9 cellular contexts compared by ENCODE assay signal in the genomic region with DNA sequence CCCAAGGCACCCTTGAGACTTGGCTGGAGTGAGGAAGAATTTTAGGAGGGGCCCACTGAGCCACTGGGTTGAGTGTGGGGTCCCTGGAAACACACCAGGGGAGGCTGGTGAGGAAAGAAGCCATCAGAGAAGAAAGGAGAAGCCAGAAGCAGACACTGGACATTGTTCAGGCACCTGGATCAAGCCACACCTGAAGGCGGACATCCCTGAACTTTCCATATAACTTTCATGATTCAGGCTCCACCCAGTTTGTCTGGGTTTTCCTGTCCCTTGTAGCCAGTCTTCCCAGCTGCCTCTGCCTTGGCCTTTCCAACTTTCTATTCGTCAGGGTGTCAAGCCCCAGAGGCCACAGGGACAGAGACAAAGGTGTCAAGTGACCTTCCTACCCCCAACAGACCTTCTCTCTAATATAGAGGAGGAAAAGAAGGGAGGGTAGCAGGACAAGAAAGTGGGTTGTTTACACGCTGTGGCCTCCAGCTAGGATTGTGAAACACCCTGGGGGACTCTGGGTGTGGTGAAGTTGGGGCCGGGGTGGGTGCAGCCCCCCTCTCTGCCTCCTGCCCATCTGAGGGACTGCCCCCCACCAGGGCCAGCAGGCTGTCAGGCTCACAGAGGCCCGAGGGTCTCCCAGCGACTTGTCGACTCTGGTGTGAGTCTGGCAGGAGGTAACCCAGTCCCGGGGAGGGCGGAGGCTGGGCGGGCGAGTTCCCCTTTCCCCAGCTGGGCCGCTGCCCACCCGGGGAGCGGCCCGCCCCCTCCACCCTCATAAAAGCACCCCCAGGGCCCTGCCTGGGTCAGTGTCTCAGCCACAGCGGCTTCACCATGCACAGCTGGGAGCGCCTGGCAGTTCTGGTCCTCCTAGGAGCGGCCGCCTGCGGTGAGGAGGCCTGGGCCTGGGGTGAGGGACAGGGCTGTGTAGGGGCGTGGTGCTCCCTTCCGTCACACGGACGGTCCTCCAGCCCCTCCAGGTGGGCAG. TPM values are rescaled to one million over a fixed set of nuclear protein-coding genes. Genes with fewer than 3 reads are reported as not detected.
DNase-seq lines count a peak whose midpoint lies in the region; ATAC-seq and TF ChIP-seq lines count a peak whose summit lies in the region.
"Had no signal": no experiment of that assay in that cellular context is flagged by ENCODE, and none has a peak within 500 bp of the region (broad histone marks: within the 10 kb centered on the region; RNA-seq: fewer than 3 reads in every experiment).

Gene CFD, plus strand, starts transcription at position 797 of the 976 bp plus-strand sequence. Its CDS starts 26 bp downstream, at position 823.

- no peaks in the 10 kb centered on the region for H3K4me1 Mint-ChIP-seq in Caco-2 (ENCODE audit: low read depth, unreplicated experiment)

- peak within 1 kb of the TSS; percentile 35; the same call in 1 of the 2 replicates for H3K9ac ChIP-seq in PC-3 (ENCODE audit: low read length)
- H3K9ac ChIP-seq in trophoblast cell (ENCODE audit: low read length), result no peak within 1 kb of the TSS

- no peak within 1 kb of the TSS for H3K23ac ChIP-seq in trophoblast cell (ENCODE audit: low read length)

- no peak within 1 kb of the TSS for H2BK5ac ChIP-seq in trophoblast cell (ENCODE audit: low read depth, low read length, poor library complexity)

- H3K9me2 ChIP-seq in PC-3 (replicated peaks; ENCODE audit: low read length), result no peaks in the 10 kb centered on the region

- H3K27me3 Mint-ChIP-seq in Caco-2 (ENCODE audit: insufficient read depth, unreplicated experiment), result no peaks in the 10 kb centered on the region

- H3K79me2 ChIP-seq in PC-3 (ENCODE audit: low read length) (no peaks in the 10 kb centered on the region), trophoblast cell (ENCODE audit: control insufficient read depth, insufficient read depth, low read length, poor library complexity) (no peaks in the 10 kb centered on the region)

- no peaks in the 10 kb centered on the region for H4K20me1 ChIP-seq in PC-3 (ENCODE audit: low read length)

- H3K4me3 ChIP-seq in Caco-2 (ENCODE audit: low read depth, low read length), result peak within 1 kb of the TSS; percentile 35
- H3K4me3 ChIP-seq in PC-3 (ENCODE audit: low read length), result peak within 1 kb of the TSS; percentile 69
- peak within 1 kb of the TSS; percentile 46 for H3K4me3 ChIP-seq in trophoblast cell (ENCODE audit: low read depth, low read length)

- no peaks in the 10 kb centered on the region for H3K9me3 Mint-ChIP-seq in Caco-2 (ENCODE audit: unreplicated experiment)

- no peak within 1 kb of the TSS for H4K12ac ChIP-seq in trophoblast cell (ENCODE audit: low read depth, low read length)

- no peak for TF ChIP-seq CTCF in Caco-2 (IDR thresholded peaks at IDR 0.05; ENCODE audit: insufficient read depth in 1 of 2, low read depth in 1 of 2, low read length in 1 of 2, severe bottlenecking in 1 of 2, unreplicated experiment in 1 of 2)
- TF ChIP-seq CTCF in PC-3 (conservative IDR thresholded peaks at IDR 0.05; ENCODE audit: low read depth, low read length), result no peak

- no peaks in the 10 kb centered on the region for H3K79me1 ChIP-seq in trophoblast cell (ENCODE audit: low read length)

- H3K36me3 ChIP-seq in Caco-2 (ENCODE audit: control insufficient read depth, insufficient read depth, low read length) (no peaks in the 10 kb centered on the region), PC-3 (ENCODE audit: low read depth, low read length) (no peaks in the 10 kb centered on the region), trophoblast cell (ENCODE audit: control insufficient read depth in 1 of 2, insufficient read depth in 2 of 2, low read length in 2 of 2) (no peaks in the 10 kb centered on the region)

- peak within 1 kb of the TSS; percentile 73 for H3K4me2 ChIP-seq in PC-3 (ENCODE audit: low read length)
- H3K4me2 ChIP-seq in trophoblast cell (ENCODE audit: low read length), result peak within 1 kb of the TSS; percentile 47

- no peak within 1 kb of the TSS for H4K8ac ChIP-seq in trophoblast cell (ENCODE audit: low read depth, low read length)

- intact Hi-C loops in Caco-2 (cut with micrococcal nuclease; ENCODE audit: unreplicated experiment), result no loop called here
- intact Hi-C loops in PC-3 (cut with micrococcal nuclease), result no loop called here
- intact Hi-C loops in Right ventricle myocardium superior (cut with DNase I), result loop anchor here (5.0 kb wide), 1 partner anchor 63 kb away; no protein-coding TSS in a partner anchor

- no TSS peak for BruUV-seq in Caco-2 (replicated peaks; lab: Mats Ljungman, UMichigan)
- no TSS peak for BruUV-seq in PC-3 (replicated peaks; lab: Mats Ljungman, UMichigan)

- POLR2A ChIA-PET in Caco-2 (lab: Charles Lee), result no interaction called here
- POLR2A ChIA-PET in PC-3 (lab: Charles Lee; ENCODE audit: unreplicated experiment), result interaction anchor here (0.5 kb wide), 1 partner anchor 144 kb away, joined by 3 read pairs; no protein-coding TSS in a partner anchor

- H3K27ac ChIP-seq in PC-3 (ENCODE audit: low read length), result no peak within 1 kb of the TSS
- H3K27ac ChIP-seq in trophoblast cell (ENCODE audit: low read depth, low read length), result no peak within 1 kb of the TSS

- no peak within 1 kb of the TSS for H3K27ac Mint-ChIP-seq in Caco-2 (ENCODE audit: unreplicated experiment)
- H3K27ac Mint-ChIP-seq: activated CD8-positive, alpha-beta T cell treated with anti-CD3 and anti-CD28 coated beads, Interleukin-2, amount 10 ng/mL, durations not matched to agents 7 days and 5 days had no signal

- H3K4ac ChIP-seq in trophoblast cell (ENCODE audit: low read depth, low read length), result no peak within 1 kb of the TSS

- DNase-seq in Caco-2, result no peak
- no peak for DNase-seq in PC-3
- DNase-seq in Right ventricle myocardium superior, result peak; percentile 90
- DNase-seq in trophoblast cell, result no peak
- DNase-seq in RPMI8226, result no peak
- DNase-seq in NCI-H2171 treated with DMSO at 0.1 percent for 48 hours (lab: John Stamatoyannopoulos, UW), result no peak
- no peak for DNase-seq in NCI-H82 (lab: John Stamatoyannopoulos, UW)
- DNase-seq: activated CD8-positive, alpha-beta T cell treated with anti-CD3 and anti-CD28 coated beads, Interleukin-2, amount 10 ng/mL, durations not matched to agents 7 days and 5 days had no signal

- no peak within 1 kb of the TSS for H2AK5ac ChIP-seq in trophoblast cell (ENCODE audit: low read length)

- H3K14ac ChIP-seq in trophoblast cell (ENCODE audit: low read length), result no peak within 1 kb of the TSS

- peak within 1 kb of the TSS; percentile 54 for H3K4me3 Mint-ChIP-seq in Caco-2 (ENCODE audit: unreplicated experiment)
- H3K4me3 Mint-ChIP-seq: activated CD8-positive, alpha-beta T cell treated with anti-CD3 and anti-CD28 coated beads, Interleukin-2, amount 10 ng/mL, durations not matched to agents 7 days and 5 days had no signal

- H2AFZ ChIP-seq in PC-3 (ENCODE audit: low read length) (peak within 1 kb of the TSS; percentile 63; the same call in 1 of the 2 replicates), trophoblast cell (ENCODE audit: insufficient read depth, low read length, poor library complexity) (peak within 1 kb of the TSS; percentile 27)

- no peaks in the 10 kb centered on the region for H3F3A ChIP-seq in PC-3 (ENCODE audit: low read length, unreplicated experiment)

- H3K9me3 ChIP-seq in Caco-2 (no peaks in the 10 kb centered on the region), PC-3 (ENCODE audit: low read length) (no peaks in the 10 kb centered on the region), trophoblast cell (ENCODE audit: insufficient read depth, low read depth, low read length) (peaks cover 16% of the 10 kb centered on the region)

- H3K18ac ChIP-seq in trophoblast cell (ENCODE audit: low read length), result no peak within 1 kb of the TSS

- ATAC-seq in PC-3 (no peak), Right ventricle myocardium superior (ENCODE audit: poor library complexity) (peak; percentile 73), GM21737 (IDR thresholded peaks at IDR 0.05; ENCODE audit: unreplicated experiment) (no peak)
- ATAC-seq: activated CD8-positive, alpha-beta T cell treated with anti-CD3 and anti-CD28 coated beads, Interleukin-2, amount 10 ng/mL, durations not matched to agents 7 days and 5 days had no signal

- WGBS in trophoblast cell (ENCODE audit: extremely low coverage, insufficient coverage, insufficient read length), result no CpG with 5 or more reads among the region's 24 CpGs

- H2BK12ac ChIP-seq in trophoblast cell (ENCODE audit: low read length), result no peak within 1 kb of the TSS

- no peaks in the 10 kb centered on the region for H3K27me3 ChIP-seq in Caco-2 (replicated peaks; ENCODE audit: control insufficient read depth, insufficient read depth, low read length)
- H3K27me3 ChIP-seq in PC-3 (ENCODE audit: low read length), result no peaks in the 10 kb centered on the region
- peaks cover 11% of the 10 kb centered on the region for H3K27me3 ChIP-seq in trophoblast cell (ENCODE audit: insufficient read depth, low read length)

- no peak within 1 kb of the TSS for H2BK120ac ChIP-seq in trophoblast cell (ENCODE audit: insufficient read depth, low read length, poor library complexity)

- H3K36me3 Mint-ChIP-seq in Caco-2 (ENCODE audit: insufficient read depth, unreplicated experiment), result peaks cover 37% of the 10 kb centered on the region

- H3K4me1 ChIP-seq in Caco-2 (0 out of 2 replicates have a peak, but pooled peaks cover 4% of the 10 kb centered on the region), PC-3 (ENCODE audit: insufficient read depth, low read length) (no peaks in the 10 kb centered on the region), trophoblast cell (ENCODE audit: control insufficient read depth in 1 of 2, insufficient read depth in 2 of 2, low read length in 2 of 2) (peaks cover 4 to 9% of the 10 kb centered on the region in 2 experiments)

- H4K91ac ChIP-seq in trophoblast cell (ENCODE audit: low read depth, low read length), result no peak within 1 kb of the TSS

- CTCF ChIA-PET in Caco-2 (lab: Charles Lee) (interaction anchor here (0.5 to 0.6 kb wide), 2 partner anchors 124 to 1552 kb away, joined by 4 to 9 read pairs; no protein-coding TSS in a partner anchor), PC-3 (lab: Charles Lee) (no interaction called here)

RNA-seq across cellular contexts. Expression of gene CFD, which starts in this region (rescaled TPM):
- 4.4 and 6.1 TPM in 2 replicates for total RNA-seq in Caco-2 (2022)
- total RNA-seq in PC-3 (2014; rRNA removed), result 22.4 and 38.0 TPM in 2 replicates
- total RNA-seq in Right ventricle myocardium superior, result 477 TPM
- 0.18 and 0.39 TPM in 2 replicates for polyA plus RNA-seq in trophoblast cell (2013)

Comparison
In these comparisons a context has a peak if more than half of its experiments do, and no peak if none do; other contexts are left out.
1. RNA of gene CFD (total RNA-seq): 477 TPM in Right ventricle myocardium superior (single experiment); 22.4 to 38.0 TPM in PC-3 and 4.4 to 6.1 TPM in Caco-2; every median in the first group is over 10 times any median in the second.
2. Peak in every context shown above with its lines, with median percentiles within 50 percentile points of each other: H3K4me3 ChIP-seq.